Comparison of ENCODE assay signal across 10 cellular contexts in genomic region chrX:132226169-132226568, GRCh38. TPM values are rescaled to one million over a fixed set of nuclear protein-coding genes. Genes with fewer than 3 reads are reported as not detected.
A peak's percentile ranks its signal among the peaks of the same experiment; 100 is the strongest.
DNase-seq lines count a peak whose midpoint lies in the region; TF ChIP-seq lines count a peak whose summit lies in the region.
"Had no signal": no experiment of that assay in that cellular context is flagged by ENCODE, and none has a peak within 500 bp of the region (broad histone marks: within the 10 kb centered on the region; RNA-seq: fewer than 3 reads in every experiment).

No MANE protein-coding gene starts in this region.

- H3K9me3 ChIP-seq in Peyer's patch (no peaks in the 10 kb centered on the region), fibroblast of lung (ENCODE audit: control insufficient read depth, insufficient read depth, low read depth, low read length) (no peaks in the 10 kb centered on the region), MG63 (no peaks in the 10 kb centered on the region)
- H3K9me3 ChIP-seq: SJCRH30 had no signal

- TF ChIP-seq CTCF in 22Rv1 (IDR thresholded peaks at IDR 0.05) (peak; percentile 38), GM12864 (IDR thresholded peaks at IDR 0.05; ENCODE audit: low read depth, low read length, missing control alignments) (peak; percentile 21), Peyer's patch (IDR thresholded peaks at IDR 0.05) (peak in 4 of 6 experiments; percentile 14 to 24 (median 20)), fibroblast of lung (conservative IDR thresholded peaks at IDR 0.05 in 1 of 2, IDR thresholded peaks at IDR 0.05 in 1 of 2; ENCODE audit: low read depth in 1 of 2, low read length in 2 of 2) (peak; percentile 34 to 40), coronary artery (IDR thresholded peaks at IDR 0.05) (no peak)

- no peak for TF ChIP-seq POLR2A in Peyer's patch (IDR thresholded peaks at IDR 0.05)

- intact Hi-C loops in activated CD4-positive, alpha-beta T cell treated with anti-CD3 and anti-CD28 coated beads, Interleukin-2, amount 10 ng/mL, durations not matched to agents 24 days and 14 days (cut with micrococcal nuclease), result loop anchor here (5.0 kb wide), 2 partner anchors 386 to 406 kb away; no protein-coding TSS in a partner anchor

- no peaks in the 10 kb centered on the region for H3K36me3 Mint-ChIP-seq in activated CD4-positive, alpha-beta T cell treated with anti-CD3 and anti-CD28 coated beads, Interleukin-2, amount 10 ng/mL, durations not matched to agents 24 days and 14 days (ENCODE audit: low read depth)

- H3K27ac ChIP-seq in 22Rv1, result no peak overlapping the region
- no peak overlapping the region for H3K27ac ChIP-seq in Peyer's patch
- no peak overlapping the region for H3K27ac ChIP-seq in fibroblast of lung (ENCODE audit: insufficient read depth, low read length)
- H3K27ac ChIP-seq in coronary artery, result no peak overlapping the region
- H3K27ac ChIP-seq: SJCRH30 had no signal

- H4K20me1 ChIP-seq in fibroblast of lung (ENCODE audit: control insufficient read depth, extremely low read depth, insufficient read depth, low read length), result no peaks in the 10 kb centered on the region

- H3K4me3 Mint-ChIP-seq in activated CD4-positive, alpha-beta T cell treated with anti-CD3 and anti-CD28 coated beads, Interleukin-2, amount 10 ng/mL, durations not matched to agents 24 days and 14 days, result no peak overlapping the region

- H3K9me3 Mint-ChIP-seq in activated CD4-positive, alpha-beta T cell treated with anti-CD3 and anti-CD28 coated beads, Interleukin-2, amount 10 ng/mL, durations not matched to agents 24 days and 14 days, result no peaks in the 10 kb centered on the region

- H3K27ac Mint-ChIP-seq in activated CD4-positive, alpha-beta T cell treated with anti-CD3 and anti-CD28 coated beads, Interleukin-2, amount 10 ng/mL, durations not matched to agents 24 days and 14 days, result no peak overlapping the region

- no peaks in the 10 kb centered on the region for H3K27me3 Mint-ChIP-seq in activated CD4-positive, alpha-beta T cell treated with anti-CD3 and anti-CD28 coated beads, Interleukin-2, amount 10 ng/mL, durations not matched to agents 24 days and 14 days

- no peaks in the 10 kb centered on the region for H3K27me3 ChIP-seq in Peyer's patch
- H3K27me3 ChIP-seq in fibroblast of lung (ENCODE audit: control insufficient read depth, insufficient read depth, low read length), result no peaks in the 10 kb centered on the region
- no peaks in the 10 kb centered on the region for H3K27me3 ChIP-seq in MG63
- H3K27me3 ChIP-seq: SJCRH30 had no signal

- DNase-seq in GM12864 (ENCODE audit: low read depth), result no peak
- DNase-seq in Peyer's patch, result no peak
- DNase-seq in fibroblast of lung (ENCODE audit: low read depth in 2 of 2), result peak in 1 of 2 donors; percentile 38
- no peak for DNase-seq in activated CD4-positive, alpha-beta T cell treated with anti-CD3 and anti-CD28 coated beads, Interleukin-2, amount 10 ng/mL, durations not matched to agents 24 days and 14 days
- DNase-seq in KG1 (lab: John Stamatoyannopoulos, UW), result no peak
- no peak for DNase-seq in coronary artery (ENCODE audit: low spot score)
- no peak for DNase-seq in MG63
- DNase-seq: stimulated activated CD8-positive, alpha-beta memory T cell treated with anti-CD3 and anti-CD28 coated beads, Interleukin-4, amount 100 ng/mL, for 48 hours had no signal

- H3K36me3 ChIP-seq in Peyer's patch (no peaks in the 10 kb centered on the region), fibroblast of lung (ENCODE audit: control insufficient read depth, insufficient read depth, low read length) (no peaks in the 10 kb centered on the region), MG63 (no peaks in the 10 kb centered on the region)
- H3K36me3 ChIP-seq: SJCRH30 had no signal

- peaks cover 5% of the 10 kb centered on the region for H3K4me1 Mint-ChIP-seq in activated CD4-positive, alpha-beta T cell treated with anti-CD3 and anti-CD28 coated beads, Interleukin-2, amount 10 ng/mL, durations not matched to agents 24 days and 14 days

- no peak overlapping the region for H3K4me3 ChIP-seq in GM12864 (ENCODE audit: low read depth, low read length)
- H3K4me3 ChIP-seq in Peyer's patch, result no peak overlapping the region
- H3K4me3 ChIP-seq in fibroblast of lung (replicated peaks in 1 of 4; ENCODE audit: control extremely low read depth in 1 of 4, insufficient read depth in 1 of 4, low read depth in 3 of 4, low read length in 4 of 4), result no peak overlapping the region
- no peak overlapping the region for H3K4me3 ChIP-seq in coronary artery
- no peak overlapping the region for H3K4me3 ChIP-seq in MG63
- H3K4me3 ChIP-seq: SJCRH30 had no signal

- no peak overlapping the region for H3K9ac ChIP-seq in fibroblast of lung (ENCODE audit: insufficient read depth, low read length)

- no peaks in the 10 kb centered on the region for H3K79me2 ChIP-seq in fibroblast of lung (ENCODE audit: control insufficient read depth, insufficient read depth, low read length)

- H2AFZ ChIP-seq in fibroblast of lung (ENCODE audit: low read length), result no peak overlapping the region

- H3K4me1 ChIP-seq in Peyer's patch, result no peaks in the 10 kb centered on the region
- no peaks in the 10 kb centered on the region for H3K4me1 ChIP-seq in fibroblast of lung (ENCODE audit: control insufficient read depth, extremely low read depth, insufficient read depth, low read length)
- H3K4me1 ChIP-seq: SJCRH30 had no signal

- H3K4me2 ChIP-seq in fibroblast of lung (ENCODE audit: extremely low read depth, insufficient read depth, low read length), result no peak overlapping the region

RNA-seq across cellular contexts. Expression of gene RAP2C, which starts 6.9 kb away (rescaled TPM):
- total RNA-seq in Peyer's patch (10 to 100 TPM; 12.0 to 19.3 (median 18.6) TPM), fibroblast of lung (13.6 and 24.4 TPM in 2 replicates)
- 17.6 and 18.5 TPM in 2 replicates for polyA plus RNA-seq in fibroblast of lung
- 20.9 and 22.3 TPM in 2 replicates for polyA plus RNA-seq in fibroblast of lung (2012)
- polyA minus RNA-seq in fibroblast of lung (ENCODE audit: low replicate concordance), result 11.5 and 16.3 TPM in 2 replicates
- 31.3 and 34.5 TPM in 2 replicates for total RNA-seq in activated CD4-positive, alpha-beta T cell treated with anti-CD3 and anti-CD28 coated beads, Interleukin-2, amount 10 ng/mL, durations not matched to agents 24 days and 14 days
- 9.7 and 18.6 TPM in 2 replicates for total RNA-seq in MG63 (2014; rRNA removed; shearing (Covaris generic); ENCODE audit: low replicate concordance)
